In genomic region chr3:51544011-51544775, GRCh38 we compare ENCODE assay signal across 26 cellular contexts. TPM values are rescaled to one million over a fixed set of nuclear protein-coding genes. Genes with fewer than 3 reads are reported as not detected.
DNase-seq lines count a peak whose midpoint lies in the region; ATAC-seq, FAIRE-seq and TF ChIP-seq lines count a peak whose summit lies in the region.
"Had no signal": no experiment of that assay in that cellular context is flagged by ENCODE, and none has a peak within 500 bp of the region (broad histone marks: within the 10 kb centered on the region; RNA-seq: fewer than 3 reads in every experiment).

No MANE protein-coding gene starts in this region.

- no peak for FAIRE-seq in HepG2 (lab: Jason Lieb, UNC)

- no peak overlapping the region for H3K4me2 ChIP-seq in HepG2 (ENCODE audit: low read depth, low read length)

- H3K27me3 ChIP-seq in HUES48 (ENCODE audit: control insufficient read depth, insufficient read depth, low read length): no peaks in the 10 kb centered on the region
- no peaks in the 10 kb centered on the region for H3K27me3 ChIP-seq in HepG2 (ENCODE audit: control insufficient read depth in 1 of 2, insufficient read depth in 2 of 2, low read length in 2 of 2)
- H3K27me3 ChIP-seq in stomach: no peaks in the 10 kb centered on the region
- H3K27me3 ChIP-seq: upper lobe of right lung had no signal

- no peaks in the 10 kb centered on the region for H3K36me3 Mint-ChIP-seq in immature natural killer cell

- H3K27me3 Mint-ChIP-seq in immature natural killer cell (ENCODE audit: low read depth in 3 of 3): peaks cover 0 to 5% (median 2%) of the 10 kb centered on the region in 3 donors
- H3K27me3 Mint-ChIP-seq: activated CD4-positive, alpha-beta memory T cell treated with anti-CD3 and anti-CD28 coated beads for 36 hours; activated naive CD8-positive, alpha-beta T cell treated with anti-CD3 and anti-CD28 coated beads, Interleukin-2, amount 50 U/mL, for 24 hours; B cell; naive thymus-derived CD8-positive, alpha-beta T cell had no signal

- BruUV-seq in HepG2 (replicated peaks; lab: Mats Ljungman, UMichigan): no TSS peak

- H3K4me1 Mint-ChIP-seq in immature natural killer cell: peaks cover 21 to 40% of the 10 kb centered on the region in 2 donors

- peak; percentile 77 for DNase-seq in dermis blood vessel endothelial cell
- no peak for DNase-seq in HepG2 (ENCODE audit: low spot score)
- DNase-seq in GM13977 (ENCODE audit: low spot score): no peak
- DNase-seq in mucosa of descending colon: no peak
- DNase-seq in stomach: no peak
- DNase-seq in immature natural killer cell: no peak
- DNase-seq: activated CD4-positive, alpha-beta memory T cell treated with anti-CD3 and anti-CD28 coated beads for 36 hours; activated CD4-positive, CD25-positive, alpha-beta regulatory T cell; activated gamma-delta T cell treated with Interleukin-2 at 50 U/mL for 16 hours; activated naive CD8-positive, alpha-beta T cell treated with anti-CD3 and anti-CD28 coated beads, Interleukin-2, amount 50 U/mL, for 24 hours; activated T-cell treated with anti-CD3 and anti-CD28 coated beads for 4 hours; DMS53; left cardiac atrium; naive thymus-derived CD8-positive, alpha-beta T cell; NCI-H1436; NCI-H2171; NCI-H524 treated with DMSO at 0.1 percent for 48 hours; retina; SHP77; stimulated activated CD4-positive, alpha-beta T cell treated with anti-CD3 and anti-CD28 coated beads, Interleukin-2, amount 100 ng/mL, for 48 hours; T1000; upper lobe of right lung had no signal

- no peak for ATAC-seq in HepG2
- ATAC-seq in mucosa of descending colon: no peak
- ATAC-seq: activated naive CD8-positive, alpha-beta T cell treated with anti-CD3 and anti-CD28 coated beads, Interleukin-2, amount 50 U/mL, for 24 hours; left cardiac atrium; naive thymus-derived CD8-positive, alpha-beta T cell; stimulated activated effector memory CD8-positive, alpha-beta T cell treated with anti-CD3 and anti-CD28 coated beads, Interleukin-12 subunit alpha, Interleukin-12 subunit beta, amount 100 ng/mL, for 72 hours; upper lobe of right lung had no signal

- H3K9me3 ChIP-seq in HUES48 (ENCODE audit: control insufficient read depth, insufficient read depth, low read length): no peaks in the 10 kb centered on the region
- H3K9me3 ChIP-seq in HepG2 (ENCODE audit: low read length): no peaks in the 10 kb centered on the region
- H3K9me3 ChIP-seq in mucosa of descending colon: no peaks in the 10 kb centered on the region
- H3K9me3 ChIP-seq in stomach: no peaks in the 10 kb centered on the region
- H3K9me3 ChIP-seq: upper lobe of right lung had no signal

- CTCF ChIA-PET in HepG2 (lab: Yijun Ruan, JAX; ENCODE audit: low intra/inter-chr PET ratio, low total read pairs): no interaction called here

- no peaks in the 10 kb centered on the region for H3K9me3 Mint-ChIP-seq in immature natural killer cell
- H3K9me3 Mint-ChIP-seq: activated CD4-positive, alpha-beta memory T cell treated with anti-CD3 and anti-CD28 coated beads for 36 hours; activated naive CD8-positive, alpha-beta T cell treated with anti-CD3 and anti-CD28 coated beads, Interleukin-2, amount 50 U/mL, for 24 hours; naive thymus-derived CD8-positive, alpha-beta T cell; stimulated activated effector memory CD8-positive, alpha-beta T cell treated with anti-CD3 and anti-CD28 coated beads, Interleukin-12 subunit alpha, Interleukin-12 subunit beta, amount 100 ng/mL, for 72 hours had no signal

- peak overlapping the region in 1 of 6 donors; percentile 64 for H3K27ac Mint-ChIP-seq in immature natural killer cell
- H3K27ac Mint-ChIP-seq: activated CD4-positive, alpha-beta memory T cell treated with anti-CD3 and anti-CD28 coated beads for 36 hours; activated naive CD8-positive, alpha-beta T cell treated with anti-CD3 and anti-CD28 coated beads, Interleukin-2, amount 50 U/mL, for 24 hours; B cell; stimulated activated effector memory CD8-positive, alpha-beta T cell treated with anti-CD3 and anti-CD28 coated beads, Interleukin-12 subunit alpha, Interleukin-12 subunit beta, amount 100 ng/mL, for 72 hours had no signal

- H3K9ac ChIP-seq in HUES48 (ENCODE audit: low read depth, low read length) (no peak overlapping the region), HepG2 (ENCODE audit: insufficient read depth, low read depth, low read length) (no peak overlapping the region)

- peaks cover 4% of the 10 kb centered on the region; the same call in 1 of the 2 replicates for H3K4me1 ChIP-seq in HUES48 (ENCODE audit: control insufficient read depth, insufficient read depth, low read length)
- peaks cover 42% of the 10 kb centered on the region for H3K4me1 ChIP-seq in HepG2 (ENCODE audit: insufficient read depth, low read length)
- H3K4me1 ChIP-seq in mucosa of descending colon (ENCODE audit: low read depth): peaks cover 9% of the 10 kb centered on the region
- H3K4me1 ChIP-seq in stomach: peaks cover 6 to 46% (median 26%) of the 10 kb centered on the region in 4 donors

- TF ChIP-seq EP300 in HepG2 (IDR thresholded peaks at IDR 0.05; ENCODE audit: low read depth in 2 of 2, low read length in 2 of 2) (no peak), HepG2 (CRISPR knock-in tag; IDR thresholded peaks at IDR 0.05; ENCODE audit: borderline replicate concordance) (no peak), stomach (IDR thresholded peaks at IDR 0.05) (no peak)

- POLR2A ChIA-PET in HepG2 (lab: Yijun Ruan, JAX): no interaction called here

- no peaks in the 10 kb centered on the region for H4K20me1 ChIP-seq in HepG2 (ENCODE audit: insufficient read depth, low read length)

- H2AFZ ChIP-seq in HepG2 (ENCODE audit: low read length): no peak overlapping the region

- H3K4me3 ChIP-seq in HUES48 (ENCODE audit: low read depth, low read length) (no peak overlapping the region), HepG2 (replicated peaks in 1 of 3; ENCODE audit: insufficient read depth in 1 of 3, low read depth in 2 of 3, low read length in 3 of 3) (no peak overlapping the region), mucosa of descending colon (no peak overlapping the region), stomach (no peak overlapping the region)
- H3K4me3 ChIP-seq: upper lobe of right lung had no signal

- H3K79me2 ChIP-seq in HepG2 (ENCODE audit: insufficient read depth, low read length): peaks cover 39% of the 10 kb centered on the region

- in situ Hi-C loops in HepG2 (cut with HindIII; ENCODE audit: extremely low pct_ligation_motif_present, low pct_unique_long_range_greater_than_20kb) (no loop called here), GM13977 (cut with MboI; ENCODE audit: low pct_unique_long_range_greater_than_20kb, low sequenced_read_pairs, unreplicated experiment) (no loop called here)

- WGBS in HepG2 (ENCODE audit: low lambda C conversion rate): 100% methylated on average over 3 of the region's 3 CpGs
- WGBS in stomach, 5 donors: 75 to 93% (median 88%) methylated on average over 3 of the region's 3 CpGs

- no peak overlapping the region for H3K4me3 Mint-ChIP-seq in immature natural killer cell
- H3K4me3 Mint-ChIP-seq: activated CD4-positive, alpha-beta memory T cell treated with anti-CD3 and anti-CD28 coated beads for 36 hours; activated naive CD8-positive, alpha-beta T cell treated with anti-CD3 and anti-CD28 coated beads, Interleukin-2, amount 50 U/mL, for 24 hours; B cell; naive thymus-derived CD8-positive, alpha-beta T cell; stimulated activated effector memory CD8-positive, alpha-beta T cell treated with anti-CD3 and anti-CD28 coated beads, Interleukin-12 subunit alpha, Interleukin-12 subunit beta, amount 100 ng/mL, for 72 hours had no signal

- TF ChIP-seq CTCF in C4-2B (conservative IDR thresholded peaks at IDR 0.05) (no peak), HepG2 (CRISPR knock-in tag; IDR thresholded peaks at IDR 0.05) (no peak), GM13977 (IDR thresholded peaks at IDR 0.05; ENCODE audit: extremely low read depth, insufficient read depth, missing control alignments) (no peak), mucosa of descending colon (IDR thresholded peaks at IDR 0.05) (no peak), stomach (IDR thresholded peaks at IDR 0.05) (no peak)

- H3K27ac ChIP-seq in C4-2B: peak overlapping the region; percentile 73
- H3K27ac ChIP-seq in HUES48 (ENCODE audit: low read depth, low read length): peak overlapping the region; percentile 14
- no peak overlapping the region for H3K27ac ChIP-seq in HepG2 (ENCODE audit: extremely low read length, insufficient read depth, low read length)
- H3K27ac ChIP-seq in stomach: no peak overlapping the region
- H3K27ac ChIP-seq: upper lobe of right lung had no signal

- H3K36me3 ChIP-seq in HUES48 (ENCODE audit: control insufficient read depth, insufficient read depth, low read length) (peaks cover 20% of the 10 kb centered on the region), HepG2 (replicated peaks in 1 of 2; ENCODE audit: control insufficient read depth in 1 of 2, insufficient read depth in 2 of 2, low read length in 2 of 2) (0 out of 5 replicates have a peak, but pooled peaks cover 1 to 11% of the 10 kb centered on the region in 2 experiments), mucosa of descending colon (ENCODE audit: low read depth) (no peaks in the 10 kb centered on the region), stomach (peaks cover 0 to 70% (median 56%) of the 10 kb centered on the region in 4 donors)

- TF ChIP-seq RAD21 in HepG2 (CRISPR knock-in tag; IDR thresholded peaks at IDR 0.05): no peak

- intact Hi-C loops in HepG2 (cut with micrococcal nuclease; ENCODE audit: unreplicated experiment): no loop called here
- intact Hi-C loops in mucosa of descending colon (cut with DNase I, micrococcal nuclease): no loop called here
- intact Hi-C loops in stomach (cut with DNase I; ENCODE audit: low total_unique reads): no loop called here

- TF ChIP-seq POLR2A in HepG2 (IDR thresholded peaks at IDR 0.05; ENCODE audit: insufficient read depth in 1 of 2, low read depth in 2 of 2, low read length in 2 of 2) (no peak), stomach (IDR thresholded peaks at IDR 0.05) (no peak)

RNA-seq across cellular contexts. Expression of gene RAD54L2, which starts 5.7 kb away (rescaled TPM):
- total RNA-seq in dermis blood vessel endothelial cell (18.9 and 19.7 TPM in 2 replicates), HepG2 (2016; rRNA removed; fragmentation: Illumina TruSeq; extraction: Trizol) (14.4 and 14.8 TPM in 2 replicates), mucosa of descending colon (10 to 100 TPM; 16.1 to 32.8 (median 16.3) TPM), stomach (10 to 100 TPM in 4 of 5 donors, 1 to 10 TPM in 1; 2.3 to 46.0 (median 27.4) TPM)
- 7.6 and 9.0 TPM in 2 replicates for total RNA-seq in HepG2 (2016; cell fraction: cytosol; rRNA removed; fragmentation: Illumina TruSeq; extraction: Trizol; ENCODE audit: low read depth)
- 12.0 and 15.1 TPM in 2 replicates for total RNA-seq in HepG2 (2016; cell fraction: insoluble cytoplasmic fraction; rRNA removed; fragmentation: Illumina TruSeq; extraction: Trizol)
- 7.8 and 8.1 TPM in 2 replicates for total RNA-seq in HepG2 (2016; cell fraction: membrane; rRNA removed; fragmentation: Illumina TruSeq; extraction: Trizol)
- total RNA-seq in HepG2 (2016; cell fraction: nucleus; rRNA removed; fragmentation: Illumina TruSeq; extraction: Trizol): 22.2 and 23.7 TPM in 2 replicates
- polyA plus RNA-seq in HepG2 (2011; rRNA removed) (4.9 and 5.5 TPM in 2 replicates), stomach (1 to 10 TPM; 1.5 to 3.9 (median 1.6) TPM), immature natural killer cell (10 to 100 TPM; 10.1 to 22.4 (median 15.0) TPM)
- 1.9 and 2.3 TPM in 2 replicates for polyA plus RNA-seq in HepG2 (2011; cell fraction: cytosol; rRNA removed)
- 13.0 and 13.7 TPM in 2 replicates for polyA plus RNA-seq in HepG2 (2011; cell fraction: nucleus; rRNA removed)
- polyA plus RNA-seq in HepG2 (2012): 5.0 and 5.8 TPM in 2 replicates
- 0.18 and 0.20 TPM in 2 replicates for polyA plus RNA-seq in HepG2 (2016; cell fraction: cytosol; fragmentation: Illumina TruSeq; extraction: Trizol; ENCODE audit: low read depth)
- 4.3 and 4.8 TPM in 2 replicates for polyA plus RNA-seq in HepG2 (2016; cell fraction: insoluble cytoplasmic fraction; fragmentation: Illumina TruSeq; extraction: Trizol; ENCODE audit: low read depth)
- 0.70 and 0.93 TPM in 2 replicates for polyA plus RNA-seq in HepG2 (2016; cell fraction: membrane; fragmentation: Illumina TruSeq; extraction: Trizol; ENCODE audit: low read depth)
- polyA plus RNA-seq in HepG2 (2016; cell fraction: nucleus; fragmentation: Illumina TruSeq; extraction: Trizol; ENCODE audit: insufficient read depth, low read depth): 20.2 and 20.5 TPM in 2 replicates
- 21.7 and 33.6 TPM in 2 replicates for polyA minus RNA-seq in HepG2 (2011; rRNA and poly(A)+ RNA removed; ENCODE audit: low replicate concordance)
- 7.8 and 11.7 TPM in 2 replicates for polyA minus RNA-seq in HepG2 (2011; cell fraction: cytosol; rRNA and poly(A)+ RNA removed)
- 33.7 and 44.8 TPM in 2 replicates for polyA minus RNA-seq in HepG2 (2011; cell fraction: nucleus; rRNA and poly(A)+ RNA removed)

RNA-seq across cellular contexts. Expression of gene DCAF1, which starts 44.4 kb away (rescaled TPM):
- 16.7 and 23.0 TPM in 2 replicates for total RNA-seq in dermis blood vessel endothelial cell
- 14.3 and 23.3 TPM in 2 replicates for total RNA-seq in HepG2 (2016; rRNA removed; fragmentation: Illumina TruSeq; extraction: Trizol)
- total RNA-seq in HepG2 (2016; cell fraction: cytosol; rRNA removed; fragmentation: Illumina TruSeq; extraction: Trizol; ENCODE audit: low read depth): 4.8 and 5.0 TPM in 2 replicates
- 13.7 and 21.8 TPM in 2 replicates for total RNA-seq in HepG2 (2016; cell fraction: insoluble cytoplasmic fraction; rRNA removed; fragmentation: Illumina TruSeq; extraction: Trizol)
- total RNA-seq in HepG2 (2016; cell fraction: membrane; rRNA removed; fragmentation: Illumina TruSeq; extraction: Trizol): 6.6 and 6.7 TPM in 2 replicates
- total RNA-seq in HepG2 (2016; cell fraction: nucleus; rRNA removed; fragmentation: Illumina TruSeq; extraction: Trizol): 16.2 and 17.2 TPM in 2 replicates
- polyA plus RNA-seq in HepG2 (2011; rRNA removed): 7.5 and 7.7 TPM in 2 replicates
- 5.0 and 6.2 TPM in 2 replicates for polyA plus RNA-seq in HepG2 (2011; cell fraction: cytosol; rRNA removed)
- polyA plus RNA-seq in HepG2 (2011; cell fraction: nucleus; rRNA removed): 14.1 and 15.6 TPM in 2 replicates
- polyA plus RNA-seq in HepG2 (2012): 11.2 and 12.3 TPM in 2 replicates
- 0.66 and 0.68 TPM in 2 replicates for polyA plus RNA-seq in HepG2 (2016; cell fraction: cytosol; fragmentation: Illumina TruSeq; extraction: Trizol; ENCODE audit: low read depth)
- polyA plus RNA-seq in HepG2 (2016; cell fraction: insoluble cytoplasmic fraction; fragmentation: Illumina TruSeq; extraction: Trizol; ENCODE audit: low read depth): 15.7 and 17.6 TPM in 2 replicates
- polyA plus RNA-seq in HepG2 (2016; cell fraction: membrane; fragmentation: Illumina TruSeq; extraction: Trizol; ENCODE audit: low read depth): 2.2 and 2.3 TPM in 2 replicates
- polyA plus RNA-seq in HepG2 (2016; cell fraction: nucleus; fragmentation: Illumina TruSeq; extraction: Trizol; ENCODE audit: insufficient read depth, low read depth): 26.5 and 28.6 TPM in 2 replicates
- polyA minus RNA-seq in HepG2 (2011; rRNA and poly(A)+ RNA removed; ENCODE audit: low replicate concordance): 23.4 and 48.5 TPM in 2 replicates
- polyA minus RNA-seq in HepG2 (2011; cell fraction: cytosol; rRNA and poly(A)+ RNA removed): 10.9 and 11.4 TPM in 2 replicates
- 14.0 and 16.2 TPM in 2 replicates for polyA minus RNA-seq in HepG2 (2011; cell fraction: nucleus; rRNA and poly(A)+ RNA removed)
- 10 to 100 TPM; 18.0 to 26.0 (median 18.8) TPM for total RNA-seq in mucosa of descending colon
- 10 to 100 TPM in 4 of 5 donors, 1 to 10 TPM in 1; 8.4 to 25.5 (median 15.2) TPM for total RNA-seq in stomach
- polyA plus RNA-seq in stomach: 1 to 10 TPM; 4.3 to 5.9 (median 5.1) TPM
- polyA plus RNA-seq in immature natural killer cell: 10 to 100 TPM in 1 of 3 donors, 1 to 10 TPM in 2; 3.5 to 13.5 (median 4.7) TPM

Comparison
In these comparisons a context has a peak if more than half of its experiments do, and no peak if none do; other contexts are left out.
1. H3K27ac ChIP-seq: peak in C4-2B (single experiment) and HUES48 (single experiment); none in HepG2 (single experiment) and stomach (0 of 5).